In genomic region chr1:246947255-246947654, GRCh38 we compare ENCODE assay signal across 11 cellular contexts. TPM values are rescaled to one million over a fixed set of nuclear protein-coding genes. Genes with fewer than 3 reads are reported as not detected.
DNase-seq lines count a peak whose midpoint lies in the region; ATAC-seq and TF ChIP-seq lines count a peak whose summit lies in the region.
"Had no signal": no experiment of that assay in that cellular context is flagged by ENCODE, and none has a peak within 500 bp of the region (broad histone marks: within the 10 kb centered on the region; RNA-seq: fewer than 3 reads in every experiment).

No MANE protein-coding gene starts in this region.

- H3K27ac ChIP-seq in SK-N-SH (ENCODE audit: low read depth in 2 of 2, low read length in 1 of 2) (no peak overlapping the region), vagina (peak overlapping the region; percentile 60)
- H3K27ac ChIP-seq: 22Rv1 had no signal

- no peak for TF ChIP-seq POLR2A in vagina (IDR thresholded peaks at IDR 0.05)

- no peaks in the 10 kb centered on the region for H3K9me2 ChIP-seq in SK-N-SH

- CTCF ChIA-PET in SK-N-SH (lab: Yijun Ruan, JAX), result no interaction called here

- TF ChIP-seq CTCF in SK-N-SH (IDR thresholded peaks at IDR 0.05) (no peak), vagina (IDR thresholded peaks at IDR 0.05) (no peak)

- no peak overlapping the region for H3K9ac ChIP-seq in SK-N-SH

- no peak for TF ChIP-seq RAD21 in SK-N-SH (IDR thresholded peaks at IDR 0.05; ENCODE audit: low read length)

- H3K36me3 Mint-ChIP-seq in activated naive CD8-positive, alpha-beta T cell treated with anti-CD3 and anti-CD28 coated beads for 36 hours, result no peaks in the 10 kb centered on the region

- H3K4me1 ChIP-seq in SK-N-SH (ENCODE audit: control insufficient read depth in 1 of 2, insufficient read depth in 2 of 2, low read depth in 1 of 2, low read length in 1 of 2) (no peaks in the 10 kb centered on the region), vagina (no peaks in the 10 kb centered on the region)

- DNase-seq in SK-N-SH (no peak), foreskin melanocyte (peak; percentile 94), non-pigmented ciliary epithelial cell (ENCODE audit: low read depth) (peak; percentile 65), vagina (ENCODE audit: extremely low spot score in 2 of 2) (peak in 1 of 2 donors; percentile 93), iPS-NIHi7 (ENCODE audit: extremely low spot score) (no peak)
- no peak for DNase-seq in activated naive CD8-positive, alpha-beta T cell treated with anti-CD3 and anti-CD28 coated beads for 36 hours
- DNase-seq: activated gamma-delta T cell treated with Interleukin-2 at 50 U/mL for 16 hours; stimulated activated CD4-positive, alpha-beta T cell treated with anti-CD3 and anti-CD28 coated beads, Interleukin-2, amount 100 ng/mL, for 24 hours had no signal

- no peak for TF ChIP-seq EP300 in SK-N-SH (IDR thresholded peaks at IDR 0.05; ENCODE audit: borderline replicate concordance in 1 of 2, low read depth in 1 of 2, low read length in 1 of 2)

- no peaks in the 10 kb centered on the region for H3F3A ChIP-seq in SK-N-SH (replicated peaks; ENCODE audit: insufficient read depth)

- peaks cover 3% of the 10 kb centered on the region for H3K9me3 Mint-ChIP-seq in activated naive CD8-positive, alpha-beta T cell treated with anti-CD3 and anti-CD28 coated beads for 36 hours

- H3K4me3 Mint-ChIP-seq in activated naive CD8-positive, alpha-beta T cell treated with anti-CD3 and anti-CD28 coated beads for 36 hours, result no peak overlapping the region

- no peak overlapping the region for H2AFZ ChIP-seq in SK-N-SH (ENCODE audit: low read depth)

- ATAC-seq in SK-N-SH treated with all-trans-retinoic acid at 6 μM for 48 hours, result peak; percentile 18; the same call in 1 of the 3 replicates
- no peak for ATAC-seq in HG02981 (IDR thresholded peaks at IDR 0.05; ENCODE audit: unreplicated experiment)

- H3K4me2 ChIP-seq in SK-N-SH, result no peak overlapping the region

- no peaks in the 10 kb centered on the region for H4K20me1 ChIP-seq in SK-N-SH (ENCODE audit: insufficient read depth)

- 88% methylated on average over 7 of the region's 7 CpGs for WGBS in SK-N-SH (ENCODE audit: low lambda C conversion rate)

- POLR2A ChIA-PET in SK-N-SH (lab: Yijun Ruan, JAX), result no interaction called here

- H3K36me3 ChIP-seq in SK-N-SH (replicated peaks in 1 of 2; ENCODE audit: control insufficient read depth in 1 of 2, insufficient read depth in 2 of 2, low read length in 1 of 2) (peaks cover 0 to 3% of the 10 kb centered on the region in 2 experiments), vagina (no peaks in the 10 kb centered on the region)

- H3K4me1 Mint-ChIP-seq in activated naive CD8-positive, alpha-beta T cell treated with anti-CD3 and anti-CD28 coated beads for 36 hours, result peaks cover 5% of the 10 kb centered on the region

- no peaks in the 10 kb centered on the region for H3K27me3 Mint-ChIP-seq in activated naive CD8-positive, alpha-beta T cell treated with anti-CD3 and anti-CD28 coated beads for 36 hours

- H3K79me2 ChIP-seq in SK-N-SH (ENCODE audit: insufficient read depth), result no peaks in the 10 kb centered on the region

- H3K9me3 ChIP-seq in SK-N-SH (no peaks in the 10 kb centered on the region), vagina (no peaks in the 10 kb centered on the region)

- no peak overlapping the region for H3K27ac Mint-ChIP-seq in activated naive CD8-positive, alpha-beta T cell treated with anti-CD3 and anti-CD28 coated beads for 36 hours

- H3K27me3 ChIP-seq in SK-N-SH (ENCODE audit: insufficient read depth) (no peaks in the 10 kb centered on the region), vagina (no peaks in the 10 kb centered on the region)

- intact Hi-C loops in vagina (cut with DNase I), result no loop called here

- H3K4me3 ChIP-seq in SK-N-SH (ENCODE audit: low read depth in 2 of 2, low read length in 1 of 2) (no peak overlapping the region), vagina (no peak overlapping the region)

TF ChIP-seq in SK-N-SH treated with all-trans-retinoic acid at 6 μM for 48 hours, 23 proteins besides CTCF, POLR2A, EP300 and RAD21:
- TF ChIP-seq ZFP30 (CRISPR knock-in tag; IDR thresholded peaks at IDR 0.05) (no peak), ARNTL (CRISPR knock-in tag; IDR thresholded peaks at IDR 0.05; ENCODE audit: borderline replicate concordance, low read depth) (no peak)
TF ChIP-seq in SK-N-SH treated with all-trans-retinoic acid at 6 μM for 48 hours: peak in this region for 0.

TF ChIP-seq in SK-N-SH, 30 proteins besides CTCF, POLR2A, EP300 and RAD21:
- TF ChIP-seq USF1 (IDR thresholded peaks at IDR 0.05; ENCODE audit: borderline replicate concordance, low read depth) (no peak), ELF1 (IDR thresholded peaks at IDR 0.05) (no peak), IRF3 (IDR thresholded peaks at IDR 0.05; ENCODE audit: low read depth, low read length) (no peak), NFIC (IDR thresholded peaks at IDR 0.05; ENCODE audit: borderline replicate concordance) (no peak), REST (IDR thresholded peaks at IDR 0.05; ENCODE audit: low read depth, low read length) (no peak), TAF1 (IDR thresholded peaks at IDR 0.05; ENCODE audit: borderline replicate concordance, low read depth, low read length) (no peak), SMC3 (IDR thresholded peaks at IDR 0.05; ENCODE audit: low read depth, low read length) (no peak), GATA2 (CRISPR knock-in tag; IDR thresholded peaks at IDR 0.05) (no peak), RCOR1 (IDR thresholded peaks at IDR 0.05; ENCODE audit: low read length) (no peak), JUND (IDR thresholded peaks at IDR 0.05) (no peak), POLR2AphosphoS5 (IDR thresholded peaks at IDR 0.05; ENCODE audit: low read depth, low read length) (no peak), FOXJ3 (CRISPR knock-in tag; IDR thresholded peaks at IDR 0.05) (no peak), CHD2 (IDR thresholded peaks at IDR 0.05; ENCODE audit: low read length, partially characterized antibody) (no peak)
- TF ChIP-seq, protein P1, sequence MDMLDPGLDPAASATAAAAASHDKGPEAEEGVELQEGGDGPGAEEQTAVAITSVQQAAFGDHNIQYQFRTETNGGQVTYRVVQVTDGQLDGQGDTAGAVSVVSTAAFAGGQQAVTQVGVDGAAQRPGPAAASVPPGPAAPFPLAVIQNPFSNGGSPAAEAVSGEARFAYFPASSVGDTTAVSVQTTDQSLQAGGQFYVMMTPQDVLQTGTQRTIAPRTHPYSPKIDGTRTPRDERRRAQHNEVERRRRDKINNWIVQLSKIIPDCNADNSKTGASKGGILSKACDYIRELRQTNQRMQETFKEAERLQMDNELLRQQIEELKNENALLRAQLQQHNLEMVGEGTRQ (IDR thresholded peaks at IDR 0.05; ENCODE audit: borderline replicate concordance, low read depth, low read length), result no peak

RNA-seq across cellular contexts. Expression of gene AHCTF1, which starts 15.5 kb away (rescaled TPM):
- polyA plus RNA-seq in SK-N-SH (2012; rRNA removed), result 8.5 and 10.0 TPM in 2 replicates
- 11.0 and 11.8 TPM in 2 replicates for polyA plus RNA-seq in SK-N-SH (2012; cell fraction: cytosol; rRNA removed)
- 10.4 and 24.0 TPM in 2 replicates for polyA plus RNA-seq in SK-N-SH (2012; cell fraction: nucleus; rRNA removed)
- total RNA-seq in vagina, result 41.0 TPM
- total RNA-seq in activated naive CD8-positive, alpha-beta T cell treated with anti-CD3 and anti-CD28 coated beads for 36 hours, result 10 to 100 TPM; 52.2 to 62.2 TPM

Comparison
In these comparisons a context has a peak if more than half of its experiments do, and no peak if none do; other contexts are left out.
1. DNase-seq: peak in foreskin melanocyte (single experiment) and non-pigmented ciliary epithelial cell (single experiment); none in SK-N-SH (single experiment), iPS-NIHi7 (single experiment) and activated naive CD8-positive, alpha-beta T cell treated with anti-CD3 and anti-CD28 coated beads for 36 hours (single experiment).